In genomic region chr17:35486920-35487727, GRCh38 we compare ENCODE assay signal across 8 cellular contexts. TPM values are rescaled to one million over a fixed set of nuclear protein-coding genes. Genes with fewer than 3 reads are reported as not detected.
DNase-seq lines count a peak whose midpoint lies in the region; ATAC-seq and TF ChIP-seq lines count a peak whose summit lies in the region.

No MANE protein-coding gene starts in this region.

- DNase-seq in AG08396 (ENCODE audit: low spot score) (peak; percentile 75), UCSD-AML1 (lab: John Stamatoyannopoulos, UW; ENCODE audit: unreplicated experiment) (peak; percentile 77), left lobe of liver (ENCODE audit: low spot score) (no peak)
- DNase-seq in stimulated activated CD4-positive, alpha-beta T cell treated with anti-CD3 and anti-CD28 coated beads, Interleukin-4, amount 100 ng/mL, for 48 hours (ENCODE audit: low read depth in 2 of 2): peak; percentile 82 to 83

- no peak for TF ChIP-seq POLR2A in GM18505 (IDR thresholded peaks at IDR 0.05; ENCODE audit: borderline replicate concordance, extremely low read depth, insufficient read depth, insufficient read length)

- H3K4me1 Mint-ChIP-seq in brain: peaks cover 13% of the 10 kb centered on the region

- no peak for TF ChIP-seq CTCF in brain (conservative IDR thresholded peaks at IDR 0.05)

- H3K27me3 Mint-ChIP-seq in brain: peaks cover 91% of the 10 kb centered on the region

- H3K4me3 Mint-ChIP-seq in brain: peak overlapping the region; percentile 77 to 86 (median 79)

- no peak overlapping the region for H3K27ac Mint-ChIP-seq in brain

- H3K36me3 Mint-ChIP-seq in brain: no peaks in the 10 kb centered on the region

- peaks cover 0 to 35% (median 16%) of the 10 kb centered on the region in 5 experiments for H3K9me3 Mint-ChIP-seq in brain

- ATAC-seq in HG02852 (IDR thresholded peaks at IDR 0.05; ENCODE audit: unreplicated experiment): peak; percentile 66
- ATAC-seq in left lobe of liver: peak; percentile 19
- ATAC-seq in GM21619 (IDR thresholded peaks at IDR 0.05; ENCODE audit: unreplicated experiment): no peak
- no peak for ATAC-seq in GM18505 (IDR thresholded peaks at IDR 0.05; ENCODE audit: unreplicated experiment)

RNA-seq across cellular contexts. Expression of gene SLFN13, which starts 38.6 kb away (rescaled TPM):
- polyA plus RNA-seq in brain (ENCODE audit: insufficient read depth, low read depth, low replicate concordance): 37.5 TPM
- 1.6 TPM for total RNA-seq in left lobe of liver

RNA-seq across cellular contexts. Expression of gene SLFN12L, which starts 50.4 kb away (rescaled TPM):
- not detected for polyA plus RNA-seq in brain (ENCODE audit: insufficient read depth, low read depth, low replicate concordance)
- total RNA-seq in left lobe of liver: 0.30 TPM

RNA-seq across cellular contexts. Expression of gene SLFN12, which starts 54.8 kb away (rescaled TPM):
- 0.66 TPM for polyA plus RNA-seq in brain (ENCODE audit: insufficient read depth, low read depth, low replicate concordance)
- 0.73 TPM for total RNA-seq in left lobe of liver

Comparison
In these comparisons a context has a peak if more than half of its experiments do, and no peak if none do; other contexts are left out.
1. ATAC-seq: peak in HG02852 (single experiment) and left lobe of liver (single experiment); none in GM21619 (single experiment) and GM18505 (single experiment).